In the genomic region with DNA sequence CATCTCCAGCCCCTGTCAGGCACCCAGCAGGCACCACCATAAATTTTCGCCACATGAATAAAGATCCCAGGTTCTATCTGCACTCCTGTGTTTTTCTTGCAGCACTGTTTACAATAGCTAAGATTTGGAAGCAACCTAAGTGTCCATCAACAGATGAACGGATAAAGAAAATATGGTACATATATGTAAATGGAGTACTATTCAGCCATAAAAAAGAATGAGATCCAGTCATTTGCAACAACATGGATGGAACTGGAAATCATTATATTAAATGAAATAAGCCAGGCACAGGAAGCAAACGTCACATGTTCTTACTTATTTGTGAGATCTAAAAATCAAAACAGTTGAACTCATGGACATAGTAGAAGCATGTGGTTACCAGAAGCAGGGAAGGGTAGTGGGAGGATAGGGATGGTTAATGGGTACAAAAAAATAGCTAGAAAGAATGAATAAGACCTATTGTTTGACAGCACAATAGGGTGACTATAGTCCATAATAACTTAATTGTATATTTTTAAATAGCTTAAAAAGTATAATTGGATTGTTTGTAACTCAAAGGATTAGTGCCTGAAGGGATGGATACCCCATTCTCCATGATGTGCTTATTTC, we compare ENCODE assay signal across 21 cellular contexts. TPM values are rescaled to one million over a fixed set of nuclear protein-coding genes. Genes with fewer than 3 reads are reported as not detected.
DNase-seq lines count a peak whose midpoint lies in the region; ATAC-seq, FAIRE-seq and TF ChIP-seq lines count a peak whose summit lies in the region.
"Had no signal": no experiment of that assay in that cellular context is flagged by ENCODE, and none has a peak within 500 bp of the region (broad histone marks: within the 10 kb centered on the region; RNA-seq: fewer than 3 reads in every experiment).

No MANE protein-coding gene starts in this region.

- H3K79me2 ChIP-seq in GM23338 (replicated peaks; ENCODE audit: insufficient read depth) (no peaks in the 10 kb centered on the region), K562 (ENCODE audit: control insufficient read depth, insufficient read depth, low read length) (no peaks in the 10 kb centered on the region), GM23248 (ENCODE audit: insufficient read depth) (no peaks in the 10 kb centered on the region)

- H3K9me3 ChIP-seq in HEK293 (ENCODE audit: control insufficient read depth, insufficient read depth, low read depth, low read length) (no peaks in the 10 kb centered on the region), K562 (replicated peaks; ENCODE audit: control insufficient read depth, insufficient read depth, low read depth, low read length) (no peaks in the 10 kb centered on the region), GM23248 (ENCODE audit: low read depth) (no peaks in the 10 kb centered on the region)

- no peaks in the 10 kb centered on the region for H3K9me2 ChIP-seq in GM23338 (ENCODE audit: insufficient read depth)
- H3K9me2 ChIP-seq in GM23248 (ENCODE audit: insufficient read depth) = no peaks in the 10 kb centered on the region

- TF ChIP-seq CTCF in GM23338 (conservative IDR thresholded peaks at IDR 0.05; ENCODE audit: low read depth in 2 of 2) (no peak), HEK293 (tag by site-specific recombination; IDR thresholded peaks at IDR 0.05) (no peak), K562 (IDR thresholded peaks at IDR 0.05 in 2 of 3, conservative IDR thresholded peaks at IDR 0.05 in 1 of 3; ENCODE audit: insufficient read depth in 2 of 3, low read depth in 1 of 3, low read length in 3 of 3) (no peak)

- POLR2A ChIA-PET in HEK293 (lab: Yijun Ruan, JAX) (no interaction called here), K562 (lab: Yijun Ruan, JAX) (interaction anchor here (0.6 kb wide), 1 partner anchor 114 kb away, joined by 3 read pairs; a partner anchor contains a TSS)

- no peaks in the 10 kb centered on the region for H3K9me1 ChIP-seq in K562 (ENCODE audit: control insufficient read depth, insufficient read depth, low read length)

- H3K4me1 ChIP-seq in GM23338 (ENCODE audit: insufficient read depth) = no peaks in the 10 kb centered on the region; the same call in 1 of the 2 replicates
- H3K4me1 ChIP-seq in HEK293 (ENCODE audit: control insufficient read depth, insufficient read depth, low read length) = no peaks in the 10 kb centered on the region
- peaks cover 0 to 7% of the 10 kb centered on the region in 2 experiments; a peak in 1 of 5 replicates for H3K4me1 ChIP-seq in K562 (replicated peaks in 1 of 2; ENCODE audit: control insufficient read depth in 2 of 2, insufficient read depth in 2 of 2, low read length in 2 of 2)
- no peaks in the 10 kb centered on the region for H3K4me1 ChIP-seq in GM23248 (ENCODE audit: insufficient read depth)
- H3K4me1 ChIP-seq: BE2C had no signal

- H3K36me3 Mint-ChIP-seq in GM23338 (ENCODE audit: low read depth) = no peaks in the 10 kb centered on the region
- H3K36me3 Mint-ChIP-seq: CD4-positive, CD25-positive, alpha-beta regulatory T cell had no signal

- in situ Hi-C loops in K562 (cut with MboI) (no loop called here), GM23248 (cut with MboI) (no loop called here)

- H3K4me3 Mint-ChIP-seq in GM23338 = peak overlapping the region; percentile 68
- H3K4me3 Mint-ChIP-seq: CD4-positive, CD25-positive, alpha-beta regulatory T cell; CD8-positive, alpha-beta memory T cell had no signal

- no peak for ATAC-seq in GM23338
- ATAC-seq in K562 = no peak
- ATAC-seq: HCT116 had no signal

- H4K20me1 ChIP-seq in GM23338 (replicated peaks; ENCODE audit: insufficient read depth) = peaks cover 5% of the 10 kb centered on the region; the same call in 1 of the 2 replicates
- H4K20me1 ChIP-seq in K562 (replicated peaks; ENCODE audit: control insufficient read depth, insufficient read depth, low read length) = no peaks in the 10 kb centered on the region
- H4K20me1 ChIP-seq in GM23248 (ENCODE audit: insufficient read depth) = no peaks in the 10 kb centered on the region

- peaks cover 47% of the 10 kb centered on the region for H3K27me3 ChIP-seq in GM23338 (ENCODE audit: insufficient read depth)
- H3K27me3 ChIP-seq in K562 (ENCODE audit: control insufficient read depth in 2 of 2, insufficient read depth in 2 of 2, low read length in 2 of 2) = peaks cover 49 to 60% of the 10 kb centered on the region in 2 experiments
- peaks cover 39% of the 10 kb centered on the region for H3K27me3 ChIP-seq in GM23248 (replicated peaks; ENCODE audit: insufficient read depth)

- no peak for TF ChIP-seq POLR2A in K562 (conservative IDR thresholded peaks at IDR 0.05)

- BruUV-seq in K562 (replicated peaks; lab: Mats Ljungman, UMichigan) = no TSS peak

- intact Hi-C loops in K562 (cut with micrococcal nuclease) = no loop called here

- H3K9ac ChIP-seq in K562 (ENCODE audit: insufficient read depth in 1 of 2, low read depth in 2 of 2, low read length in 2 of 2) (no peak overlapping the region), GM23248 (no peak overlapping the region)

- H3K4me1 Mint-ChIP-seq in GM23338 = no peaks in the 10 kb centered on the region; the same call in 2 of the 3 replicates

- H3F3A ChIP-seq in GM23338 (replicated peaks; ENCODE audit: low read depth) (no peaks in the 10 kb centered on the region; the same call in 1 of the 2 replicates), GM23248 (ENCODE audit: insufficient read depth) (no peaks in the 10 kb centered on the region)

- CTCF ChIA-PET in HEK293 (lab: Yijun Ruan, JAX) (interaction anchor here (0.7 to 1.3 kb wide), 4 partner anchors 12 to 81 kb away, joined by 3 to 7 read pairs (median 4); no protein-coding TSS in a partner anchor), K562 (lab: Yijun Ruan, JAX; ENCODE audit: low intra/inter-chr PET ratio) (no interaction called here)

- 0% methylated on average over 3 of the region's 3 CpGs for WGBS in K562 (ENCODE audit: insufficient coverage, low coverage, missing lambda C conversion rate)
- WGBS in GM23248 (ENCODE audit: low coverage in 1 of 2, low lambda C conversion rate in 2 of 2, missing lambda C conversion rate in 2 of 2), 2 experiments = 33 to 34% methylated on average over 3 of the region's 3 CpGs

- TF ChIP-seq RAD21 in K562 (CRISPR knock-in tag; conservative IDR thresholded peaks at IDR 0.05 in 1 of 2, IDR thresholded peaks at IDR 0.05 in 1 of 2) = no peak

- no peaks in the 10 kb centered on the region for H3K9me3 Mint-ChIP-seq in GM23338

- H3K4me2 ChIP-seq in GM23338 (peak overlapping the region; percentile 79; the same call in 1 of the 2 replicates), K562 (ENCODE audit: insufficient read depth, low read length) (no peak overlapping the region), GM23248 (ENCODE audit: unreplicated experiment) (no peak overlapping the region)

- DNase-seq in GM23338 (ENCODE audit: low spot score) (no peak), K562 (ENCODE audit: extremely low read depth in 1 of 4, low spot score in 3 of 4) (no peak), GM23248 (no peak), DMS53 treated with DMSO at 0.1 percent for 48 hours (lab: John Stamatoyannopoulos, UW; ENCODE audit: unreplicated experiment) (no peak), GM03348 (ENCODE audit: low spot score) (no peak)
- DNase-seq: ACHN; BE2C; CD4-positive, CD25-positive, alpha-beta regulatory T cell; CD8-positive, alpha-beta memory T cell; COR-L47; DMS 273 treated with DMSO at 0.1 percent for 48 hours; DMS53; GOT3 had no signal

- H3K27ac ChIP-seq in GM23338 (ENCODE audit: low read depth) (no peak overlapping the region), HEK293 (ENCODE audit: extremely low read depth, low read depth, low read length) (no peak overlapping the region), K562 (ENCODE audit: extremely low read depth, low read depth, low read length) (no peak overlapping the region), GM23248 (no peak overlapping the region)

- no peak for TF ChIP-seq EP300 in K562 (IDR thresholded peaks at IDR 0.05; ENCODE audit: low read length)

- H3K4me3 ChIP-seq in GM23338 (peak overlapping the region; percentile 59; the same call in 1 of the 2 replicates), HEK293 (ENCODE audit: low read depth, low read length) (no peak overlapping the region), K562 (no peak overlapping the region), GM23248 (no peak overlapping the region)

- H3K27ac Mint-ChIP-seq in GM23338 = no peak overlapping the region
- H3K27ac Mint-ChIP-seq: CD4-positive, CD25-positive, alpha-beta regulatory T cell; CD8-positive, alpha-beta memory T cell had no signal

- H2AFZ ChIP-seq in GM23338 = no peak overlapping the region
- H2AFZ ChIP-seq in K562 (ENCODE audit: low read depth, low read length) = no peak overlapping the region
- no peak overlapping the region for H2AFZ ChIP-seq in GM23248

- peaks cover 21% of the 10 kb centered on the region for H3K27me3 Mint-ChIP-seq in GM23338 (ENCODE audit: insufficient read depth, low read depth, poor library complexity)

- H3K36me3 ChIP-seq in GM23338 (ENCODE audit: insufficient read depth) (no peaks in the 10 kb centered on the region), HEK293 (ENCODE audit: control insufficient read depth in 2 of 2, insufficient read depth in 1 of 2, low read length in 2 of 2) (no peaks in the 10 kb centered on the region), K562 (ENCODE audit: control insufficient read depth, insufficient read depth, low read length) (no peaks in the 10 kb centered on the region), GM23248 (ENCODE audit: low read depth) (no peaks in the 10 kb centered on the region)
- H3K36me3 ChIP-seq: BE2C had no signal

- FAIRE-seq in K562 (lab: Jason Lieb, UNC) = no peak
- FAIRE-seq in islet of Langerhans (lab: Jason Lieb, UNC) = peak; percentile 58
- FAIRE-seq: A204.1, G401.6, GM12892, GM18507 had no signal

RNA-seq across cellular contexts. Expression of a gene that starts 0.8 kb away (rescaled TPM):
- total RNA-seq in GM23338 (2014; rRNA removed; shearing (Covaris generic)) = 0.03 and 0.08 TPM in 2 replicates
- 0.05 TPM in 1 of 2 replicates, not detected in the other for polyA plus RNA-seq in GM23338 (2016; fragmentation: Nextera tagmentation; extraction: Ambion mirVana)
- not detected in 2 replicates for total RNA-seq in K562 (2011; cell fraction: chromatin; rRNA removed; ENCODE audit: low replicate concordance)
- total RNA-seq in K562 (2011; cell fraction: nucleolus; rRNA removed) = not detected in 2 replicates
- not detected in 2 replicates for total RNA-seq in K562 (2011; cell fraction: nucleoplasm; rRNA removed)
- not detected in 2 replicates for total RNA-seq in K562 (2014; rRNA removed)
- under 0.01 TPM in 1 of 2 replicates, not detected in the other for total RNA-seq in K562 (2014; rRNA removed; fragmentation: Illumina TruSeq; extraction: Trizol)
- total RNA-seq in K562 (2015; rRNA removed; fragmentation: Illumina TruSeq; extraction: Trizol) = not detected in 2 replicates
- total RNA-seq in K562 (2021) = not detected in 2 replicates
- polyA plus RNA-seq in K562 (2011; rRNA removed) = not detected in 2 replicates
- polyA plus RNA-seq in K562 (2011; cell fraction: cytosol; rRNA removed) = under 0.01 TPM in 1 of 2 replicates, not detected in the other
- not detected in 2 replicates for polyA plus RNA-seq in K562 (2011; cell fraction: nucleus; rRNA removed)
- polyA plus RNA-seq in K562 (2012) = not detected in 2 replicates
- polyA plus RNA-seq in K562 (2014; fragmentation: Illumina TruSeq; extraction: Trizol) = not detected in 2 replicates
- polyA plus RNA-seq in K562 (2014; fragmentation: Nextera tagmentation; extraction: Ambion mirVana) = not detected
- not detected in 2 replicates for polyA plus RNA-seq in K562 (2014; rRNA removed)
- not detected in 2 replicates for polyA minus RNA-seq in K562 (2011; rRNA and poly(A)+ RNA removed)
- not detected in 2 replicates for polyA minus RNA-seq in K562 (2011; cell fraction: cytosol; rRNA and poly(A)+ RNA removed)
- not detected in 2 replicates for polyA minus RNA-seq in K562 (2011; cell fraction: nucleus; rRNA and poly(A)+ RNA removed)
- not detected in 2 replicates for total RNA-seq in GM23248 (2014; rRNA removed; shearing (Covaris generic))
- polyA plus RNA-seq in GM23248 (2016; fragmentation: Nextera tagmentation; extraction: Ambion mirVana) = not detected in 2 replicates
- total RNA-seq: CD4-positive, CD25-positive, alpha-beta regulatory T cell; CD8-positive, alpha-beta memory T cell; H7 had no signal
- polyA plus RNA-seq: CD4-positive, CD25-positive, alpha-beta regulatory T cell; CD8-positive, alpha-beta memory T cell had no signal

RNA-seq across cellular contexts. Expression of a gene that starts 51.4 kb away (rescaled TPM):
- 135 and 178 TPM in 2 replicates for total RNA-seq in GM23338 (2014; rRNA removed; shearing (Covaris generic))
- polyA plus RNA-seq in GM23338 (2016; fragmentation: Nextera tagmentation; extraction: Ambion mirVana) (206 and 228 TPM in 2 replicates), K562 (2011; rRNA removed) (408 and 606 TPM in 2 replicates), K562 (2014; fragmentation: Illumina TruSeq; extraction: Trizol) (454 and 471 TPM in 2 replicates), K562 (2014; fragmentation: Nextera tagmentation; extraction: Ambion mirVana) (100 to 1,000 TPM; 301 to 366 TPM), K562 (2014; rRNA removed) (591 and 627 TPM in 2 replicates), GM23248 (2016; fragmentation: Nextera tagmentation; extraction: Ambion mirVana) (103 and 110 TPM in 2 replicates)
- total RNA-seq in K562 (2011; cell fraction: chromatin; rRNA removed; ENCODE audit: low replicate concordance) = 63.9 and 181 TPM in 2 replicates
- total RNA-seq in K562 (2011; cell fraction: nucleolus; rRNA removed) = 50.4 and 54.7 TPM in 2 replicates
- total RNA-seq in K562 (2011; cell fraction: nucleoplasm; rRNA removed) = 123 and 276 TPM in 2 replicates
- total RNA-seq in K562 (2014; rRNA removed) (378 and 453 TPM in 2 replicates), K562 (2014; rRNA removed; fragmentation: Illumina TruSeq; extraction: Trizol) (635 and 699 TPM in 2 replicates), K562 (2015; rRNA removed; fragmentation: Illumina TruSeq; extraction: Trizol) (463 and 482 TPM in 2 replicates), K562 (2021) (418 and 448 TPM in 2 replicates)
- polyA plus RNA-seq in K562 (2011; cell fraction: cytosol; rRNA removed) = 122 and 218 TPM in 2 replicates
- polyA plus RNA-seq in K562 (2011; cell fraction: nucleus; rRNA removed) = 92.6 and 127 TPM in 2 replicates
- polyA plus RNA-seq in K562 (2012) = 299 and 379 TPM in 2 replicates
- 573 and 613 TPM in 2 replicates for polyA minus RNA-seq in K562 (2011; rRNA and poly(A)+ RNA removed)
- polyA minus RNA-seq in K562 (2011; cell fraction: cytosol; rRNA and poly(A)+ RNA removed) = 121 and 162 TPM in 2 replicates
- polyA minus RNA-seq in K562 (2011; cell fraction: nucleus; rRNA and poly(A)+ RNA removed) = 49.1 and 87.5 TPM in 2 replicates
- total RNA-seq in GM23248 (2014; rRNA removed; shearing (Covaris generic)) = 105 and 117 TPM in 2 replicates
